ENCODE assay signal across 8 cellular contexts in genomic region chr6:157274471-157275226, GRCh38. TPM values are rescaled to one million over a fixed set of nuclear protein-coding genes. Genes with fewer than 3 reads are reported as not detected.
A peak's percentile ranks its signal among the peaks of the same experiment; 100 is the strongest.
DNase-seq lines count a peak whose midpoint lies in the region; ATAC-seq and TF ChIP-seq lines count a peak whose summit lies in the region.

No MANE protein-coding gene starts in this region.

- peaks cover 0 to 7% of the 10 kb centered on the region in 2 donors for H3K27me3 Mint-ChIP-seq in natural killer cell treated with Interleukin-12 subunit alpha and Interleukin-12 subunit beta and Interleukin-15 and Interleukin-18, amount 100 ng/mL, for 72 hours

- H3K9me3 ChIP-seq in HUES64 (ENCODE audit: insufficient read depth, low read depth, low read length), result no peaks in the 10 kb centered on the region
- no peaks in the 10 kb centered on the region for H3K9me3 ChIP-seq in Peyer's patch

- H3K36me3 Mint-ChIP-seq in natural killer cell treated with Interleukin-12 subunit alpha and Interleukin-12 subunit beta and Interleukin-15 and Interleukin-18, amount 100 ng/mL, for 72 hours, result peaks cover 12% of the 10 kb centered on the region

- no peaks in the 10 kb centered on the region for H3K36me3 ChIP-seq in HUES64 (ENCODE audit: insufficient read depth, low read length)
- no peaks in the 10 kb centered on the region for H3K36me3 ChIP-seq in Peyer's patch

- H3K4me1 ChIP-seq in HUES64 (ENCODE audit: insufficient read depth, low read length) (peaks cover 7% of the 10 kb centered on the region; the same call in 1 of the 2 replicates), Peyer's patch (peaks cover 3 to 9% (median 6%) of the 10 kb centered on the region in 4 donors)

- peak in 1 of 2 donors; percentile 45 for TF ChIP-seq POLR2A in Peyer's patch (IDR thresholded peaks at IDR 0.05)

- no peak overlapping the region for H3K27ac ChIP-seq in HUES64 (ENCODE audit: low read depth, low read length)
- peak overlapping the region; percentile 73 to 94 (median 86) for H3K27ac ChIP-seq in Peyer's patch

- peaks cover 9% of the 10 kb centered on the region for H3K9me3 Mint-ChIP-seq in natural killer cell treated with Interleukin-12 subunit alpha and Interleukin-12 subunit beta and Interleukin-15 and Interleukin-18, amount 100 ng/mL, for 72 hours

- under 1% methylated on average over 93 of the region's 93 CpGs for WGBS in HUES64

- peak overlapping the region; percentile 89 for H3K4me3 Mint-ChIP-seq in natural killer cell treated with Interleukin-12 subunit alpha and Interleukin-12 subunit beta and Interleukin-15 and Interleukin-18, amount 100 ng/mL, for 72 hours

- H3K27me3 ChIP-seq in HUES64 (ENCODE audit: insufficient read depth, low read length) (peaks cover 25% of the 10 kb centered on the region), Peyer's patch (no peaks in the 10 kb centered on the region)

- peak overlapping the region; percentile 73 to 78 for H3K27ac Mint-ChIP-seq in natural killer cell treated with Interleukin-12 subunit alpha and Interleukin-12 subunit beta and Interleukin-15 and Interleukin-18, amount 100 ng/mL, for 72 hours

- ATAC-seq in GM21526 (IDR thresholded peaks at IDR 0.05; ENCODE audit: low FRiP score, unreplicated experiment), result peak; percentile 92
- ATAC-seq in natural killer cell treated with Interleukin-12 subunit alpha and Interleukin-12 subunit beta and Interleukin-15 and Interleukin-18, amount 100 ng/mL, for 72 hours, result peak; percentile 95 to 96
- ATAC-seq in stimulated activated naive CD8-positive, alpha-beta T cell treated with anti-CD3 and anti-CD28 coated beads, Interleukin-15, Interleukin-2, amounts not matched to agents 100 U/mL and 50 U/mL, for 24 hours, result peak; percentile 93

- H3K4me3 ChIP-seq in HUES64 (ENCODE audit: low read length), result peak overlapping the region; percentile 64
- peak overlapping the region; percentile 72 to 82 (median 76) for H3K4me3 ChIP-seq in Peyer's patch

- H3K9ac ChIP-seq in HUES64 (ENCODE audit: low read depth, low read length), result peak overlapping the region; percentile 61

- peak; percentile 22 for DNase-seq in DMS 273 treated with DMSO at 0.1 percent for 48 hours (lab: John Stamatoyannopoulos, UW)
- DNase-seq in Peyer's patch, result peak; percentile 86 to 94 (median 93)
- peak; percentile 69 to 72 for DNase-seq in activated T-helper 1 cell treated with anti-CD3 and anti-CD28 coated beads, Interleukin-2, amount 50 U/mL, for 16 hours (ENCODE audit: low read depth in 1 of 2, low spot score in 1 of 2)
- peak; percentile 47 for DNase-seq in fibroblast of peridontal ligament (ENCODE audit: extremely low read depth)
- peak; percentile 90 for DNase-seq in natural killer cell treated with Interleukin-12 subunit alpha and Interleukin-12 subunit beta and Interleukin-15 and Interleukin-18, amount 100 ng/mL, for 72 hours (ENCODE audit: low spot score)
- peak; percentile 85 for DNase-seq in stimulated activated naive CD8-positive, alpha-beta T cell treated with anti-CD3 and anti-CD28 coated beads, Interleukin-15, Interleukin-2, amounts not matched to agents 100 U/mL and 50 U/mL, for 24 hours

- peaks cover 9 to 11% of the 10 kb centered on the region in 2 donors for H3K4me1 Mint-ChIP-seq in natural killer cell treated with Interleukin-12 subunit alpha and Interleukin-12 subunit beta and Interleukin-15 and Interleukin-18, amount 100 ng/mL, for 72 hours (ENCODE audit: low read depth in 2 of 2)

- peak; percentile 79 to 97 (median 96) for TF ChIP-seq CTCF in Peyer's patch (IDR thresholded peaks at IDR 0.05)

RNA-seq across cellular contexts. Expression of gene TMEM242, which starts 48.7 kb away (rescaled TPM):
- polyA plus RNA-seq in HUES64 (2013, experiment 1 of 2), result 5.3 TPM
- 6.9 TPM for polyA plus RNA-seq in HUES64 (2013, experiment 2 of 2)
- total RNA-seq in Peyer's patch, result 1 to 10 TPM; 3.3 to 9.4 (median 4.9) TPM
- total RNA-seq in natural killer cell treated with Interleukin-12 subunit alpha and Interleukin-12 subunit beta and Interleukin-15 and Interleukin-18, amount 100 ng/mL, for 72 hours, result 10 to 100 TPM in 1 of 2 donors, 1 to 10 TPM in 1; 9.6 to 10.8 TPM

Comparison
In these comparisons a context has a peak if more than half of its experiments do, and no peak if none do; other contexts are left out.
1. DNase-seq: peak in every context shown above with its lines; median percentile 93 in Peyer's patch; 90 in natural killer cell treated with Interleukin-12 subunit alpha and Interleukin-12 subunit beta and Interleukin-15 and Interleukin-18, amount 100 ng/mL, for 72 hours; 85 in stimulated activated naive CD8-positive, alpha-beta T cell treated with anti-CD3 and anti-CD28 coated beads, Interleukin-15, Interleukin-2, amounts not matched to agents 100 U/mL and 50 U/mL, for 24 hours; 70 in activated T-helper 1 cell treated with anti-CD3 and anti-CD28 coated beads, Interleukin-2, amount 50 U/mL, for 16 hours; 47 in fibroblast of peridontal ligament; 22 in DMS 273 treated with DMSO at 0.1 percent for 48 hours.